Comparison of ENCODE assay signal across 2 cellular contexts in genomic region chr5:31366941-31367340, GRCh38.
TF ChIP-seq lines count a peak whose summit lies in the region.

No MANE protein-coding gene starts in this region.

TF ChIP-seq in K562, 482 proteins besides CTCF, POLR2A, EP300 and RAD21 (continued from another document):
- TF ChIP-seq MAFK (IDR thresholded peaks at IDR 0.05; ENCODE audit: low read length) = peak; percentile 17; the same call in 1 of the 2 replicates
- peak; percentile 64 for TF ChIP-seq C11orf30 (IDR thresholded peaks at IDR 0.05; ENCODE audit: low read depth)
- TF ChIP-seq CBX1 (IDR thresholded peaks at IDR 0.05; ENCODE audit: low read depth) = no peak
- no peak for TF ChIP-seq ETV5 (CRISPR knock-in tag; IDR thresholded peaks at IDR 0.05; ENCODE audit: low read depth)
- peak; percentile 62 for TF ChIP-seq MAFG (tag; conservative IDR thresholded peaks at IDR 0.05)
- peak; percentile 36; the same call in 1 of the 2 replicates for TF ChIP-seq MAFF (IDR thresholded peaks at IDR 0.05; ENCODE audit: low read length)
- no peak for TF ChIP-seq GTF2A2 (tag; IDR thresholded peaks at IDR 0.05)

TF ChIP-seq in HepG2, 621 proteins besides CTCF, POLR2A, EP300 and RAD21 (continued from another document):
- no peak for TF ChIP-seq ATF4 (CRISPR knock-in tag; IDR thresholded peaks at IDR 0.05)
- no peak for TF ChIP-seq ZNF597 (CRISPR knock-in tag; IDR thresholded peaks at IDR 0.05)
- TF ChIP-seq MAFF (IDR thresholded peaks at IDR 0.05; ENCODE audit: low read depth, low read length) = peak; percentile 59
- no peak for TF ChIP-seq SP140L (CRISPR knock-in tag; IDR thresholded peaks at IDR 0.05; ENCODE audit: borderline replicate concordance)
